ENCODE assay signal across 9 cellular contexts in genomic region chr2:74399785-74400184, GRCh38. TPM values are rescaled to one million over a fixed set of nuclear protein-coding genes. Genes with fewer than 3 reads are reported as not detected.
DNase-seq lines count a peak whose midpoint lies in the region; ATAC-seq and TF ChIP-seq lines count a peak whose summit lies in the region.
"Had no signal": no experiment of that assay in that cellular context is flagged by ENCODE, and none has a peak within 500 bp of the region (broad histone marks: within the 10 kb centered on the region; RNA-seq: fewer than 3 reads in every experiment).

No MANE protein-coding gene starts in this region.

- H3K9me2 ChIP-seq in DOHH2 (replicated peaks; ENCODE audit: control insufficient read depth, low read length): no peaks in the 10 kb centered on the region
- H3K9me2 ChIP-seq in hepatocyte (replicated peaks; ENCODE audit: insufficient read depth): no peaks in the 10 kb centered on the region

- intact Hi-C loops in activated T-helper 1 cell treated with anti-CD3 and anti-CD28 coated beads, Interleukin-12 subunit alpha, Interleukin-12 subunit beta, Interleukin-2, Interleukin-4 antibody, amounts not matched to agents 30 ng/mL and 10 ng/mL and 1 ng/mL, durations not matched to agents 14 hours and 24 hours and 36 hours (cut with micrococcal nuclease): loop anchor here (2.0 to 10.0 kb wide), 3 partner anchors 79 to 1015 kb away; partner anchors contain the start of gene ALMS1

- no peaks in the 10 kb centered on the region for H3F3A ChIP-seq in DOHH2 (ENCODE audit: control insufficient read depth, insufficient read depth)

- TF ChIP-seq CTCF in DOHH2 (IDR thresholded peaks at IDR 0.05; ENCODE audit: low read depth, low read length, poor library complexity, severe bottlenecking): peak; percentile 71
- TF ChIP-seq CTCF in hepatocyte (IDR thresholded peaks at IDR 0.05; ENCODE audit: poor library complexity): peak; percentile 35

- no peak overlapping the region for H3K4me3 Mint-ChIP-seq in T-cell
- no peak overlapping the region for H3K4me3 Mint-ChIP-seq in activated T-helper 1 cell treated with anti-CD3 and anti-CD28 coated beads, Interleukin-12 subunit alpha, Interleukin-12 subunit beta, Interleukin-2, Interleukin-4 antibody, amounts not matched to agents 30 ng/mL and 10 ng/mL and 1 ng/mL, durations not matched to agents 14 hours and 24 hours and 36 hours

- POLR2A ChIA-PET in T-cell (lab: Charles Lee): no interaction called here

- no peak overlapping the region for H2AFZ ChIP-seq in hepatocyte

- H3K27ac ChIP-seq in DOHH2 (ENCODE audit: low read depth, low read length) (no peak overlapping the region), hepatocyte (no peak overlapping the region)

- no peaks in the 10 kb centered on the region for H3K36me3 Mint-ChIP-seq in T-cell
- no peaks in the 10 kb centered on the region for H3K36me3 Mint-ChIP-seq in activated T-helper 1 cell treated with anti-CD3 and anti-CD28 coated beads, Interleukin-12 subunit alpha, Interleukin-12 subunit beta, Interleukin-2, Interleukin-4 antibody, amounts not matched to agents 30 ng/mL and 10 ng/mL and 1 ng/mL, durations not matched to agents 14 hours and 24 hours and 36 hours (ENCODE audit: low read depth)

- H3K4me3 ChIP-seq in DOHH2 (ENCODE audit: low read length) (no peak overlapping the region), hepatocyte (no peak overlapping the region)
- H3K4me3 ChIP-seq: lung had no signal

- H3K4me2 ChIP-seq in DOHH2 (ENCODE audit: low read length): no peak overlapping the region
- no peak overlapping the region for H3K4me2 ChIP-seq in hepatocyte

- H3K27me3 ChIP-seq in DOHH2 (ENCODE audit: control insufficient read depth, low read length) (no peaks in the 10 kb centered on the region), hepatocyte (no peaks in the 10 kb centered on the region)

- CTCF ChIA-PET in T-cell (lab: Charles Lee): interaction anchor here (0.9 to 2.5 kb wide), 2 partner anchors 150 kb away, joined by 3 to 7 read pairs; no protein-coding TSS in a partner anchor

- no peaks in the 10 kb centered on the region for H3K36me3 ChIP-seq in DOHH2 (ENCODE audit: control insufficient read depth, low read length)
- H3K36me3 ChIP-seq in hepatocyte (replicated peaks; ENCODE audit: insufficient read depth, low read depth): no peaks in the 10 kb centered on the region

- H3K9me3 Mint-ChIP-seq in T-cell: no peaks in the 10 kb centered on the region
- H3K9me3 Mint-ChIP-seq in activated T-helper 1 cell treated with anti-CD3 and anti-CD28 coated beads, Interleukin-12 subunit alpha, Interleukin-12 subunit beta, Interleukin-2, Interleukin-4 antibody, amounts not matched to agents 30 ng/mL and 10 ng/mL and 1 ng/mL, durations not matched to agents 14 hours and 24 hours and 36 hours: no peaks in the 10 kb centered on the region

- ATAC-seq in HG03280 (IDR thresholded peaks at IDR 0.05; ENCODE audit: unreplicated experiment) (peak; percentile 54), T-cell (replicated peaks in 1 of 4) (peak; percentile 61 to 67 (median 65)), GM18498 (IDR thresholded peaks at IDR 0.05; ENCODE audit: unreplicated experiment) (no peak)

- H3K27me3 Mint-ChIP-seq in T-cell: peaks cover 0 to 5% of the 10 kb centered on the region in 2 donors
- H3K27me3 Mint-ChIP-seq in activated T-helper 1 cell treated with anti-CD3 and anti-CD28 coated beads, Interleukin-12 subunit alpha, Interleukin-12 subunit beta, Interleukin-2, Interleukin-4 antibody, amounts not matched to agents 30 ng/mL and 10 ng/mL and 1 ng/mL, durations not matched to agents 14 hours and 24 hours and 36 hours (ENCODE audit: insufficient read depth): peaks cover 12% of the 10 kb centered on the region

- H3K79me2 ChIP-seq in DOHH2 (ENCODE audit: control insufficient read depth, low read length) (no peaks in the 10 kb centered on the region), hepatocyte (no peaks in the 10 kb centered on the region)

- H3K27ac Mint-ChIP-seq in T-cell: no peak overlapping the region
- H3K27ac Mint-ChIP-seq in activated T-helper 1 cell treated with anti-CD3 and anti-CD28 coated beads, Interleukin-12 subunit alpha, Interleukin-12 subunit beta, Interleukin-2, Interleukin-4 antibody, amounts not matched to agents 30 ng/mL and 10 ng/mL and 1 ng/mL, durations not matched to agents 14 hours and 24 hours and 36 hours: no peak overlapping the region

- H4K20me1 ChIP-seq in DOHH2 (ENCODE audit: control insufficient read depth, insufficient read depth, low read depth, low read length): no peaks in the 10 kb centered on the region
- no peaks in the 10 kb centered on the region for H4K20me1 ChIP-seq in hepatocyte (ENCODE audit: insufficient read depth, poor library complexity, severe bottlenecking)

- peaks cover 0 to 4% (median 3%) of the 10 kb centered on the region in 3 donors for H3K4me1 Mint-ChIP-seq in T-cell
- H3K4me1 Mint-ChIP-seq in activated T-helper 1 cell treated with anti-CD3 and anti-CD28 coated beads, Interleukin-12 subunit alpha, Interleukin-12 subunit beta, Interleukin-2, Interleukin-4 antibody, amounts not matched to agents 30 ng/mL and 10 ng/mL and 1 ng/mL, durations not matched to agents 14 hours and 24 hours and 36 hours (ENCODE audit: low read depth): peaks cover 9% of the 10 kb centered on the region

- peak in 1 of 34 experiments; percentile 31 for DNase-seq in T-cell
- DNase-seq in hepatocyte (ENCODE audit: low spot score): no peak
- DNase-seq in NK-92 treated with Interleukin-12 subunit alpha and Interleukin-12 subunit beta, amount 100 ng/mL, for 24 hours (lab: John Stamatoyannopoulos, UW): no peak
- DNase-seq in DMS79 (lab: John Stamatoyannopoulos, UW): no peak
- DNase-seq in activated T-helper 1 cell treated with anti-CD3 and anti-CD28 coated beads, Interleukin-12 subunit alpha, Interleukin-12 subunit beta, Interleukin-2, Interleukin-4 antibody, amounts not matched to agents 30 ng/mL and 10 ng/mL and 1 ng/mL, durations not matched to agents 14 hours and 24 hours and 36 hours (ENCODE audit: low spot score): no peak

- H3K4me1 ChIP-seq in DOHH2 (ENCODE audit: control insufficient read depth, low read length) (no peaks in the 10 kb centered on the region), hepatocyte (ENCODE audit: insufficient read depth) (no peaks in the 10 kb centered on the region)

- H3K9me3 ChIP-seq in DOHH2 (ENCODE audit: control insufficient read depth, insufficient read depth, low read length) (no peaks in the 10 kb centered on the region), hepatocyte (ENCODE audit: low read depth) (no peaks in the 10 kb centered on the region)

RNA-seq across cellular contexts. Expression of gene DCTN1, which starts 19.7 kb away (rescaled TPM):
- 100 to 1,000 TPM in 3 of 5 donors, 10 to 100 TPM in 2; 81.9 to 124 (median 117) TPM for total RNA-seq in T-cell
- total RNA-seq in hepatocyte: 72.3 and 84.3 TPM in 2 replicates
- 95.0 and 111 TPM in 2 replicates for polyA plus RNA-seq in hepatocyte
- 83.0 and 84.0 TPM in 2 replicates for total RNA-seq in activated T-helper 1 cell treated with anti-CD3 and anti-CD28 coated beads, Interleukin-12 subunit alpha, Interleukin-12 subunit beta, Interleukin-2, Interleukin-4 antibody, amounts not matched to agents 30 ng/mL and 10 ng/mL and 1 ng/mL, durations not matched to agents 14 hours and 24 hours and 36 hours

RNA-seq across cellular contexts. Expression of gene C2orf81, which starts 21.6 kb away (rescaled TPM):
- total RNA-seq in T-cell: 1 to 10 TPM; 5.0 to 9.5 (median 7.5) TPM
- total RNA-seq in hepatocyte: 0.32 and 0.37 TPM in 2 replicates
- polyA plus RNA-seq in hepatocyte: 0.76 and 4.2 TPM in 2 replicates
- 1.9 and 2.4 TPM in 2 replicates for total RNA-seq in activated T-helper 1 cell treated with anti-CD3 and anti-CD28 coated beads, Interleukin-12 subunit alpha, Interleukin-12 subunit beta, Interleukin-2, Interleukin-4 antibody, amounts not matched to agents 30 ng/mL and 10 ng/mL and 1 ng/mL, durations not matched to agents 14 hours and 24 hours and 36 hours

RNA-seq across cellular contexts. Expression of gene WDR54, which starts 21.7 kb away (rescaled TPM):
- total RNA-seq in T-cell (10 to 100 TPM; 31.4 to 46.8 (median 45.4) TPM), hepatocyte (6.2 and 7.1 TPM in 2 replicates)
- 22.2 and 22.6 TPM in 2 replicates for polyA plus RNA-seq in hepatocyte
- 56.4 and 58.6 TPM in 2 replicates for total RNA-seq in activated T-helper 1 cell treated with anti-CD3 and anti-CD28 coated beads, Interleukin-12 subunit alpha, Interleukin-12 subunit beta, Interleukin-2, Interleukin-4 antibody, amounts not matched to agents 30 ng/mL and 10 ng/mL and 1 ng/mL, durations not matched to agents 14 hours and 24 hours and 36 hours

RNA-seq across cellular contexts. Expression of gene RTKN, which starts 42.0 kb away (rescaled TPM):
- total RNA-seq in T-cell (1 to 10 TPM in 1 of 5 donors, under 1 TPM in 3, not detected in 1; 0.93 to 1.7 (median 0.96) TPM), hepatocyte (66.1 and 74.2 TPM in 2 replicates)
- polyA plus RNA-seq in hepatocyte: 77.5 and 85.0 TPM in 2 replicates
- 4.0 and 4.2 TPM in 2 replicates for total RNA-seq in activated T-helper 1 cell treated with anti-CD3 and anti-CD28 coated beads, Interleukin-12 subunit alpha, Interleukin-12 subunit beta, Interleukin-2, Interleukin-4 antibody, amounts not matched to agents 30 ng/mL and 10 ng/mL and 1 ng/mL, durations not matched to agents 14 hours and 24 hours and 36 hours

RNA-seq across cellular contexts. Expression of gene INO80B, which starts 55.1 kb away (rescaled TPM):
- total RNA-seq in T-cell (10 to 100 TPM; 44.5 to 70.8 (median 68.4) TPM), hepatocyte (16.0 and 20.0 TPM in 2 replicates)
- 18.9 and 19.9 TPM in 2 replicates for polyA plus RNA-seq in hepatocyte
- 67.8 and 70.0 TPM in 2 replicates for total RNA-seq in activated T-helper 1 cell treated with anti-CD3 and anti-CD28 coated beads, Interleukin-12 subunit alpha, Interleukin-12 subunit beta, Interleukin-2, Interleukin-4 antibody, amounts not matched to agents 30 ng/mL and 10 ng/mL and 1 ng/mL, durations not matched to agents 14 hours and 24 hours and 36 hours
